In the genomic region with DNA sequence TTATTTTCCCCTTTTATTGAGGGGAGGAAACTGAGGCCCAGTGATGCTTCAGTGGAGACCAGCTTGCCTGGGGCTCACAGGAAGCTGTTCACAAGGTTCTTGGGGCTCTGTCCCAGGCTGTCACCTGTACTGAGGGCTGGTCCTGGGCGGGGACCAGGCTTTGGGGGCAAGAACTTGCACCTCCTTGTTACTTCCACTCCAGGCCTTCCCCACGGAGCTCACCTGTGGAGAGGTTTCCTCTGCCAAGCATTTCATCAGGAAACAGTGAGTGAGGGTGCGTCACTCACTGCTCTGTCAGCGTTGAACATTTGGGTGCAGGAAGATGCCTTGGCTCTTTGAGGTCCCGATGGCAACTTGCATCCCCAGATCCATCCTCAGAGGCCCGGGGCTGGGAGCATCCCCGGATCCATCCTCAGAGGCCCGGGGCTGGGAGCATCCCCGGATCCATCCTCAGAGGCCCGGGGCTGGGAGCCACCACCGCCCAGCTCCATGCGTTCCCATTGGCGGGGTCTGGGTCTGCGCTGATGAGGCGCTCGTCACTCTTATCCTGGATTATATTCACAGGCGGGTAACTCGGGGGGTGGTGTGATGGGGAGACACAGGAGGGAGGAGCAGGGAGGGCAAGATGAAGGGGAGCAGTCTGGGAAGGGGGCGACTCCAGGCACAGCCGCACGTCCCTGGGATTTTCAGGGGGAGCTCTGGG, we compare ENCODE assay signal across 20 cellular contexts. TPM values are rescaled to one million over a fixed set of nuclear protein-coding genes. Genes with fewer than 3 reads are reported as not detected.
"Had no signal": no experiment of that assay in that cellular context is flagged by ENCODE, and none has a peak within 500 bp of the region (broad histone marks: within the 10 kb centered on the region; RNA-seq: fewer than 3 reads in every experiment).

No MANE protein-coding gene starts in this region.

- H3K36me3 ChIP-seq: ovary, suprapubic skin had no signal

- H3K4me3 ChIP-seq: dorsolateral prefrontal cortex, ovary, skin epidermis, suprapubic skin had no signal

- H3K9me3 Mint-ChIP-seq: immature natural killer cell, natural killer cell had no signal

- H3K4me1 Mint-ChIP-seq: immature natural killer cell, natural killer cell had no signal

- H3K9me3 ChIP-seq: ovary, suprapubic skin had no signal

- ATAC-seq: natural killer cell; stimulated activated naive CD8-positive, alpha-beta T cell treated with anti-CD3 and anti-CD28 coated beads, Interleukin-15, amount 100 ng/mL, for 72 hours had no signal

- H3K27me3 ChIP-seq: dorsolateral prefrontal cortex, ovary, suprapubic skin had no signal

- DNase-seq: caudate nucleus; cerebellar nuclear complex; cortex of kidney; dorsolateral prefrontal cortex; effector CD4-positive, alpha-beta T cell; hypothalamus; immature natural killer cell; mesenchymal stem cell; natural killer cell; nucleus accumbens; ovary; stimulated activated CD4-positive, alpha-beta T cell treated with anti-CD3 and anti-CD28 coated beads, Interleukin-15, amount 100 ng/mL, for 24 hours; stimulated activated CD4-positive, alpha-beta T cell treated with anti-CD3 and anti-CD28 coated beads, Interleukin-2, amount 100 ng/mL, for 48 hours; stimulated activated naive CD4-positive, alpha-beta T cell; stimulated activated naive CD8-positive, alpha-beta T cell treated with anti-CD3 and anti-CD28 coated beads, Interleukin-15, amount 100 ng/mL, for 72 hours; trophoblast cell had no signal

- FAIRE-seq: frontal cortex, keratinocyte had no signal

- H3K27ac Mint-ChIP-seq: immature natural killer cell; natural killer cell; stimulated activated naive CD8-positive, alpha-beta T cell treated with anti-CD3 and anti-CD28 coated beads, Interleukin-15, amount 100 ng/mL, for 72 hours had no signal

- H3K27ac ChIP-seq: ovary, skin epidermis, suprapubic skin had no signal

- H3K36me3 Mint-ChIP-seq: natural killer cell had no signal

- H3K4me3 Mint-ChIP-seq: immature natural killer cell; natural killer cell; stimulated activated naive CD8-positive, alpha-beta T cell treated with anti-CD3 and anti-CD28 coated beads, Interleukin-15, amount 100 ng/mL, for 72 hours had no signal

RNA-seq across cellular contexts. Expression of gene SMIM38, which starts 1.4 kb away (rescaled TPM):
- polyA plus RNA-seq: immature natural killer cell, keratinocyte had no signal
